1 cellular context compared by ENCODE assay signal in the genomic region with DNA sequence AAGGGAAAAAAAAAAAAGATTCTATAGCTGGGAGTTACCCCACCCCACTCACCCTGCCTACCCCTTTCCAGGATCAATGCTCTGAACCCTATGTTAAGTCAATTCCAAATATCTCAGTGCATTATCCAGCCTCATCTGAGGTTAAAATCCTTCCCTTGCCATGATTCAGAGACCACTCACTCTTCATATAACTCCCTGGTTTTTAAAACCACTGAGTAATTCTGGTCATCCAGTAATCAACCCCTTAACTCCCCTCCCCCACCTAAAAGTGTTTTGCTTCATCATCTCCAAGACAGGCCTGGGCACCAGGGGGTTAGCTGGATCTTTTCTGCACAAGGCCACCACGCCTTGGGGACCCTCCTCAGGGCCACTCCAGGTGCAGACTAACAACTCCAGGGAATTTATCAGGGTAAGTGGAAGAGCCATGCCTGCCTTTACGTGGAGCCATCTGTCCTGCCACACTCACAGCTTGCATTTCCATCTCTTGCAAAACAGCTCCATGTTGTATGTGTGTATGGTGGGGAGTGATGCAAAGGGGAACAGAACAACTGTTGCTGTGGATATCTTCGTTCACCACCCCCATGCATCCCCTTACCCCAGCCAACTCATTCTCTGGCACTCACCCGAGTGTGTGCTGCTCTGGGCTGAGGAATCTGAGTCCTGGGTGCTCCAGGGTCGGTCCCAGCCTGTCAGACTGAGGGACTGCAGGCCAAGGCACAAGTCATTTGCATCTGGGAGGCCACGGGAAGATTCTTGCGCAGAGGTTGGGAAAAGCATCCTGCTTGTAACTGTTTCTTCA.
TF ChIP-seq lines count a peak whose summit lies in the region.

No MANE protein-coding gene starts in this region.

TF ChIP-seq in GM23338, 12 proteins besides CTCF, POLR2A, EP300 and RAD21 (continued from another document):
- TF ChIP-seq, protein P1, sequence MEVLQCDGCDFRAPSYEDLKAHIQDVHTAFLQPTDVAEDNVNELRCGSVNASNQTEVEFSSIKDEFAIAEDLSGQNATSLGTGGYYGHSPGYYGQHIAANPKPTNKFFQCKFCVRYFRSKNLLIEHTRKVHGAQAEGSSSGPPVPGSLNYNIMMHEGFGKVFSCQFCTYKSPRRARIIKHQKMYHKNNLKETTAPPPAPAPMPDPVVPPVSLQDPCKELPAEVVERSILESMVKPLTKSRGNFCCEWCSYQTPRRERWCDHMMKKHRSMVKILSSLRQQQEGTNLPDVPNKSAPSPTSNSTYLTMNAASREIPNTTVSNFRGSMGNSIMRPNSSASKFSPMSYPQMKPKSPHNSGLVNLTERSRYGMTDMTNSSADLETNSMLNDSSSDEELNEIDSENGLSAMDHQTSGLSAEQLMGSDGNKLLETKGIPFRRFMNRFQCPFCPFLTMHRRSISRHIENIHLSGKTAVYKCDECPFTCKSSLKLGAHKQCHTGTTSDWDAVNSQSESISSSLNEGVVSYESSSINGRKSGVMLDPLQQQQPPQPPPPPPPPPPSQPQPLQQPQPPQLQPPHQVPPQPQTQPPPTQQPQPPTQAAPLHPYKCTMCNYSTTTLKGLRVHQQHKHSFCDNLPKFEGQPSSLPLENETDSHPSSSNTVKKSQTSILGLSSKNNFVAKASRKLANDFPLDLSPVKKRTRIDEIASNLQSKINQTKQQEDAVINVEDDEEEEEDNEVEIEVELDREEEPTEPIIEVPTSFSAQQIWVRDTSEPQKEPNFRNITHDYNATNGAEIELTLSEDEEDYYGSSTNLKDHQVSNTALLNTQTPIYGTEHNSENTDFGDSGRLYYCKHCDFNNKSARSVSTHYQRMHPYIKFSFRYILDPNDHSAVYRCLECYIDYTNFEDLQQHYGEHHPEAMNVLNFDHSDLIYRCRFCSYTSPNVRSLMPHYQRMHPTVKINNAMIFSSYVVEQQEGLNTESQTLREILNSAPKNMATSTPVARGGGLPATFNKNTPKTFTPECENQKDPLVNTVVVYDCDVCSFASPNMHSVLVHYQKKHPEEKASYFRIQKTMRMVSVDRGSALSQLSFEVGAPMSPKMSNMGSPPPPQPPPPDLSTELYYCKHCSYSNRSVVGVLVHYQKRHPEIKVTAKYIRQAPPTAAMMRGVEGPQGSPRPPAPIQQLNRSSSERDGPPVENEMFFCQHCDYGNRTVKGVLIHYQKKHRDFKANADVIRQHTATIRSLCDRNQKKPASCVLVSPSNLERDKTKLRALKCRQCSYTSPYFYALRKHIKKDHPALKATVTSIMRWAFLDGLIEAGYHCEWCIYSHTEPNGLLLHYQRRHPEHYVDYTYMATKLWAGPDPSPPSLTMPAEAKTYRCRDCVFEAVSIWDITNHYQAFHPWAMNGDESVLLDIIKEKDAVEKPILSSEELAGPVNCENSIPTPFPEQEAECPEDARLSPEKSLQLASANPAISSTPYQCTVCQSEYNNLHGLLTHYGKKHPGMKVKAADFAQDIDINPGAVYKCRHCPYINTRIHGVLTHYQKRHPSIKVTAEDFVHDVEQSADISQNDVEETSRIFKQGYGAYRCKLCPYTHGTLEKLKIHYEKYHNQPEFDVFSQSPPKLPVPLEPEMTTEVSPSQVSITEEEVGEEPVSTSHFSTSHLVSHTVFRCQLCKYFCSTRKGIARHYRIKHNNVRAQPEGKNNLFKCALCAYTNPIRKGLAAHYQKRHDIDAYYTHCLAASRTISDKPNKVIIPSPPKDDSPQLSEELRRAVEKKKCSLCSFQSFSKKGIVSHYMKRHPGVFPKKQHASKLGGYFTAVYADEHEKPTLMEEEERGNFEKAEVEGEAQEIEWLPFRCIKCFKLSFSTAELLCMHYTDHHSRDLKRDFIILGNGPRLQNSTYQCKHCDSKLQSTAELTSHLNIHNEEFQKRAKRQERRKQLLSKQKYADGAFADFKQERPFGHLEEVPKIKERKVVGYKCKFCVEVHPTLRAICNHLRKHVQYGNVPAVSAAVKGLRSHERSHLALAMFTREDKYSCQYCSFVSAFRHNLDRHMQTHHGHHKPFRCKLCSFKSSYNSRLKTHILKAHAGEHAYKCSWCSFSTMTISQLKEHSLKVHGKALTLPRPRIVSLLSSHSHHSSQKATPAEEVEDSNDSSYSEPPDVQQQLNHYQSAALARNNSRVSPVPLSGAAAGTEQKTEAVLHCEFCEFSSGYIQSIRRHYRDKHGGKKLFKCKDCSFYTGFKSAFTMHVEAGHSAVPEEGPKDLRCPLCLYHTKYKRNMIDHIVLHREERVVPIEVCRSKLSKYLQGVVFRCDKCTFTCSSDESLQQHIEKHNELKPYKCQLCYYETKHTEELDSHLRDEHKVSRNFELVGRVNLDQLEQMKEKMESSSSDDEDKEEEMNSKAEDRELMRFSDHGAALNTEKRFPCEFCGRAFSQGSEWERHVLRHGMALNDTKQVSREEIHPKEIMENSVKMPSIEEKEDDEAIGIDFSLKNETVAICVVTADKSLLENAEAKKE (CRISPR knock-in tag; IDR thresholded peaks at IDR 0.05) = no peak
- TF ChIP-seq REST (IDR thresholded peaks at IDR 0.05; ENCODE audit: unreplicated experiment) (no peak), CREB1 (CRISPR knock-in tag; IDR thresholded peaks at IDR 0.05; ENCODE audit: low read depth) (no peak), EZH2 (IDR thresholded peaks at IDR 0.05; ENCODE audit: low read depth, unreplicated experiment) (no peak)
